ENCODE assay signal across 11 cellular contexts in genomic region chr18:34315953-34316352, GRCh38.
"Had no signal": no experiment of that assay in that cellular context is flagged by ENCODE, and none has a peak within 500 bp of the region (broad histone marks: within the 10 kb centered on the region; RNA-seq: fewer than 3 reads in every experiment).

No MANE protein-coding gene starts in this region.

- H3K4me1 Mint-ChIP-seq: GM23338, H9 had no signal

- H3K9me3 Mint-ChIP-seq: GM23338, H9 had no signal

- H3K27ac ChIP-seq: GM23248 had no signal

- H3K36me3 ChIP-seq: HAP-1 had no signal

- H3K4me3 Mint-ChIP-seq: GM23338, H9, HFFc6 had no signal

- FAIRE-seq: H1, H54 had no signal

- H3K4me2 ChIP-seq: GM23338 had no signal

- H3K9ac ChIP-seq: GM23248 had no signal

- H2AFZ ChIP-seq: GM23248, GM23338 had no signal

- H3K4me1 ChIP-seq: HAP-1 had no signal

- ATAC-seq: GM23338, HCT116 had no signal

- H3K9me3 ChIP-seq: HAP-1 had no signal

- H3K4me3 ChIP-seq: GM23248, GM23338, HAP-1 had no signal

- DNase-seq: GM23248, GOT3, H7, H9, HCEC 1CT, HFFc6 had no signal

- H3K27ac Mint-ChIP-seq: GM23338, H9, HFFc6 had no signal
